10 cellular contexts compared by ENCODE assay signal in genomic region chr22:36433318-36434231, GRCh38. TPM values are rescaled to one million over a fixed set of nuclear protein-coding genes. Genes with fewer than 3 reads are reported as not detected.
DNase-seq lines count a peak whose midpoint lies in the region; ATAC-seq and TF ChIP-seq lines count a peak whose summit lies in the region.
"Had no signal": no experiment of that assay in that cellular context is flagged by ENCODE, and none has a peak within 500 bp of the region (broad histone marks: within the 10 kb centered on the region; RNA-seq: fewer than 3 reads in every experiment).

No MANE protein-coding gene starts in this region.

- no peak for ATAC-seq in HG03139 (IDR thresholded peaks at IDR 0.05; ENCODE audit: unreplicated experiment)

- TF ChIP-seq CTCF in chondrocyte (IDR thresholded peaks at IDR 0.05), result no peak
- no peak for TF ChIP-seq CTCF in progenitor cell of endocrine pancreas (IDR thresholded peaks at IDR 0.05; ENCODE audit: unreplicated experiment)
- no peak for TF ChIP-seq CTCF in sigmoid colon (IDR thresholded peaks at IDR 0.05)

- DNase-seq in DMS53 treated with DMSO at 0.1 percent for 48 hours (lab: John Stamatoyannopoulos, UW; ENCODE audit: unreplicated experiment), result peak; percentile 47
- DNase-seq in NCI-H2029 treated with DMSO at 0.1 percent for 48 hours (lab: John Stamatoyannopoulos, UW), result peak; percentile 85
- DNase-seq in chondrocyte (ENCODE audit: low spot score), result no peak
- DNase-seq in progenitor cell of endocrine pancreas (ENCODE audit: low spot score, unreplicated experiment), result no peak
- DNase-seq in T-helper 2 cell, result no peak
- no peak for DNase-seq in cortex of kidney (lab: John Stamatoyannopoulos, UW)
- no peak for DNase-seq in sigmoid colon

- peak overlapping the region; percentile 84 for H3K27ac Mint-ChIP-seq in chondrocyte (ENCODE audit: unreplicated experiment)
- H3K27ac Mint-ChIP-seq in progenitor cell of endocrine pancreas, result peak overlapping the region; percentile 95

- no peaks in the 10 kb centered on the region for H3K27me3 Mint-ChIP-seq in chondrocyte (ENCODE audit: low read depth)
- H3K27me3 Mint-ChIP-seq in progenitor cell of endocrine pancreas, result no peaks in the 10 kb centered on the region
- H3K27me3 Mint-ChIP-seq: central memory CD8-positive, alpha-beta T cell had no signal

- peaks cover 69% of the 10 kb centered on the region for H3K4me1 Mint-ChIP-seq in chondrocyte (ENCODE audit: low read depth)
- peaks cover 27% of the 10 kb centered on the region for H3K4me1 Mint-ChIP-seq in progenitor cell of endocrine pancreas (ENCODE audit: low read depth)

- H3K36me3 ChIP-seq in sigmoid colon, result no peaks in the 10 kb centered on the region
- H3K36me3 ChIP-seq: thoracic aorta had no signal

- TF ChIP-seq EP300 in sigmoid colon (IDR thresholded peaks at IDR 0.05), result no peak

- WGBS in sigmoid colon, 2 donors, result 17 to 65% methylated on average over 14 of the region's 14 CpGs

- peaks cover 0 to 10% (median 0%) of the 10 kb centered on the region in 4 donors for H3K4me1 ChIP-seq in sigmoid colon

- no peak for TF ChIP-seq POLR2A in sigmoid colon (IDR thresholded peaks at IDR 0.05)

- no peak overlapping the region for H3K27ac ChIP-seq in sigmoid colon
- H3K27ac ChIP-seq: thoracic aorta had no signal

- no peak overlapping the region for H3K4me3 ChIP-seq in sigmoid colon
- H3K4me3 ChIP-seq: thoracic aorta had no signal

- no peaks in the 10 kb centered on the region for H3K27me3 ChIP-seq in sigmoid colon

- no peak overlapping the region for H3K4me3 Mint-ChIP-seq in chondrocyte (ENCODE audit: unreplicated experiment)
- H3K4me3 Mint-ChIP-seq in progenitor cell of endocrine pancreas (ENCODE audit: low read depth), result no peak overlapping the region
- H3K4me3 Mint-ChIP-seq: central memory CD8-positive, alpha-beta T cell had no signal

- H3K36me3 Mint-ChIP-seq in chondrocyte (ENCODE audit: low read depth) (no peaks in the 10 kb centered on the region), progenitor cell of endocrine pancreas (ENCODE audit: insufficient read depth) (no peaks in the 10 kb centered on the region)

- intact Hi-C loops in sigmoid colon (cut with DNase I), result no loop called here

- H3K9me3 Mint-ChIP-seq in chondrocyte (ENCODE audit: low read depth) (no peaks in the 10 kb centered on the region), progenitor cell of endocrine pancreas (ENCODE audit: low read depth) (no peaks in the 10 kb centered on the region)
- H3K9me3 Mint-ChIP-seq: central memory CD8-positive, alpha-beta T cell had no signal

- H3K9me3 ChIP-seq in sigmoid colon, result no peaks in the 10 kb centered on the region
- H3K9me3 ChIP-seq: thoracic aorta had no signal

RNA-seq across cellular contexts. Expression of gene MYH9, which starts 45.8 kb away (rescaled TPM):
- 1,046 to 1,908 TPM (median 1,853 TPM) in 3 replicates for total RNA-seq in chondrocyte
- 299 and 306 TPM in 2 replicates for total RNA-seq in progenitor cell of endocrine pancreas
- total RNA-seq in sigmoid colon, result 100 to 1,000 TPM; 147 to 273 (median 184) TPM
- 100 to 1,000 TPM in 1 of 3 donors, 10 to 100 TPM in 2; 63.7 to 307 (median 88.3) TPM for polyA plus RNA-seq in sigmoid colon

RNA-seq across cellular contexts. Expression of gene TXN2, which starts 47.9 kb away (rescaled TPM):
- total RNA-seq in chondrocyte, result 45.7 to 54.9 TPM (median 48.5 TPM) in 3 replicates
- total RNA-seq in progenitor cell of endocrine pancreas, result 55.0 and 59.6 TPM in 2 replicates
- 10 to 100 TPM; 43.2 to 72.2 (median 61.9) TPM for total RNA-seq in sigmoid colon
- polyA plus RNA-seq in sigmoid colon, result 100 to 1,000 TPM; 145 to 181 (median 171) TPM

Comparison
In these comparisons a context has a peak if more than half of its experiments do, and no peak if none do; other contexts are left out.
1. DNase-seq: peak in DMS53 treated with DMSO at 0.1 percent for 48 hours (single experiment) and NCI-H2029 treated with DMSO at 0.1 percent for 48 hours (single experiment); none in chondrocyte (single experiment), progenitor cell of endocrine pancreas (single experiment), T-helper 2 cell (0 of 5), cortex of kidney (single experiment) and sigmoid colon (single experiment).